Comparison of ENCODE assay signal across 1 cellular context in the genomic region with DNA sequence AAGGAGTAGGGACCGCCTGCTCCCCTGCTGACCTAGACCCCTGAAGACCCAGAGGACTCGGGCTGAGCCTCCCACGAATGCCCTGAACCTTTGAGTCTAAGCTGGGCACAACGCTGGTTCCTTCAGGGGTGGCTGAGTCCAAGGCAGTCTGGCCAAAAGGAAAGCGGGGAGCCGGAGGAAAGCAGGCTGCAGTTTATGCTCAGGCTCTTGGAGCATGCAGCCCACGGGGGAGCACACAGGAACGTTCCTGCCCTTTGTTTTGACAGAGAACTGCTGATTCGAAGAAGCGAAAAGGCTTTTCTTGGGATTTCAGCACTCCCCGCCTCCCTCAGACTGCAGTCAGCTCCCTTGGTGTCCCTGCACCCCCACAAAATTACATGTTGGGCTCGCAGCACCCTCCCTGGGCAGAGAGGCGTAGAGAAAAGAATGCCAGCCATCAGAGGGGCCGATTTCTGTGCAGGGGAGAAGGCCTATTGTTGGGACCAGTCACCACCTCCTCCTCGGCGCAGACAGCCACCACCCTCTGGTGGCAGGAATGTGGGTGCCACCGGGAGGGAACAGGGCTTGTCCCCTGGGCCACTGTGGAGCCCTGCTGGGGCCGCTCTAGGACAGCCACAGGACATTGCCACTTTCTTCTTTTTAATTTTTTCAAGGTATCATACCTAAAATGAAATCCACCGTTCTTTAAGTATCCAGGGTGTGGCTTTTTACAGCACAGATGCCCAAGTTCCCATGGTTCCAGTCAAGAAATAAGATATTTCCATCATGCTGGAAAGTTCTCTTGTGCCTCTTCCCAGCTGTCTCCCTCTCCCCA.
A peak's percentile ranks its signal among the peaks of the same experiment; 100 is the strongest.
TF ChIP-seq lines count a peak whose summit lies in the region.

No MANE protein-coding gene starts in this region.

TF ChIP-seq in HepG2, 621 proteins besides CTCF, POLR2A, EP300 and RAD21 (continued from another document and continues in another):
- TF ChIP-seq, protein P1, sequence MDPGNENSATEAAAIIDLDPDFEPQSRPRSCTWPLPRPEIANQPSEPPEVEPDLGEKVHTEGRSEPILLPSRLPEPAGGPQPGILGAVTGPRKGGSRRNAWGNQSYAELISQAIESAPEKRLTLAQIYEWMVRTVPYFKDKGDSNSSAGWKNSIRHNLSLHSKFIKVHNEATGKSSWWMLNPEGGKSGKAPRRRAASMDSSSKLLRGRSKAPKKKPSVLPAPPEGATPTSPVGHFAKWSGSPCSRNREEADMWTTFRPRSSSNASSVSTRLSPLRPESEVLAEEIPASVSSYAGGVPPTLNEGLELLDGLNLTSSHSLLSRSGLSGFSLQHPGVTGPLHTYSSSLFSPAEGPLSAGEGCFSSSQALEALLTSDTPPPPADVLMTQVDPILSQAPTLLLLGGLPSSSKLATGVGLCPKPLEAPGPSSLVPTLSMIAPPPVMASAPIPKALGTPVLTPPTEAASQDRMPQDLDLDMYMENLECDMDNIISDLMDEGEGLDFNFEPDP (CRISPR knock-in tag; conservative IDR thresholded peaks at IDR 0.05): no peak
- TF ChIP-seq NR2F6 (IDR thresholded peaks at IDR 0.05): no peak
- TF ChIP-seq NR2F6 (CRISPR knock-in tag; IDR thresholded peaks at IDR 0.05): peak; percentile 63; the same call in 1 of the 2 replicates
- 0 out of 2 replicates have a peak, but pooled peaks have one; percentile 42 for TF ChIP-seq KLF12 (CRISPR knock-in tag; IDR thresholded peaks at IDR 0.05; ENCODE audit: borderline replicate concordance)
- TF ChIP-seq TCF12 (IDR thresholded peaks at IDR 0.05): no peak
- TF ChIP-seq TCF12 (CRISPR knock-in tag; IDR thresholded peaks at IDR 0.05): no peak
- no peak for TF ChIP-seq SRF (IDR thresholded peaks at IDR 0.05; ENCODE audit: low read depth, low read length)
- TF ChIP-seq TBX2 (CRISPR knock-in tag; IDR thresholded peaks at IDR 0.05; ENCODE audit: borderline replicate concordance): peak; percentile 20
- TF ChIP-seq ZNF138 (CRISPR knock-in tag; IDR thresholded peaks at IDR 0.05; ENCODE audit: low read depth): no peak
- peak; percentile 43; the same call in 1 of the 2 replicates for TF ChIP-seq THAP11 (CRISPR knock-in tag; IDR thresholded peaks at IDR 0.05)
- TF ChIP-seq, protein P2, sequence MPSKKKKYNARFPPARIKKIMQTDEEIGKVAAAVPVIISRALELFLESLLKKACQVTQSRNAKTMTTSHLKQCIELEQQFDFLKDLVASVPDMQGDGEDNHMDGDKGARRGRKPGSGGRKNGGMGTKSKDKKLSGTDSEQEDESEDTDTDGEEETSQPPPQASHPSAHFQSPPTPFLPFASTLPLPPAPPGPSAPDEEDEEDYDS (CRISPR knock-in tag; IDR thresholded peaks at IDR 0.05): 0 out of 2 replicates have a peak, but pooled peaks have one; percentile 10
- TF ChIP-seq ZBTB7B (CRISPR knock-in tag; IDR thresholded peaks at IDR 0.05): peak; percentile 38; the same call in 1 of the 2 replicates
- peak; percentile 67 for TF ChIP-seq BORCS8-MEF2B (CRISPR knock-in tag; IDR thresholded peaks at IDR 0.05)
- no peak for TF ChIP-seq KDM6A (CRISPR knock-in tag; IDR thresholded peaks at IDR 0.05; ENCODE audit: low read depth)
- TF ChIP-seq HNF1B (CRISPR knock-in tag; IDR thresholded peaks at IDR 0.05): peak; percentile 62; the same call in 1 of the 2 replicates
- TF ChIP-seq ATF3 (CRISPR knock-in tag; IDR thresholded peaks at IDR 0.05): 0 out of 2 replicates have a peak, but pooled peaks have one; percentile 38
- TF ChIP-seq BCL6 (CRISPR knock-in tag; IDR thresholded peaks at IDR 0.05): 0 out of 2 replicates have a peak, but pooled peaks have one; percentile 22
- TF ChIP-seq ARNT (IDR thresholded peaks at IDR 0.05): no peak
- peak; percentile 13; the same call in 1 of the 2 replicates for TF ChIP-seq CEBPG (CRISPR knock-in tag; IDR thresholded peaks at IDR 0.05)
- TF ChIP-seq, protein P3, sequence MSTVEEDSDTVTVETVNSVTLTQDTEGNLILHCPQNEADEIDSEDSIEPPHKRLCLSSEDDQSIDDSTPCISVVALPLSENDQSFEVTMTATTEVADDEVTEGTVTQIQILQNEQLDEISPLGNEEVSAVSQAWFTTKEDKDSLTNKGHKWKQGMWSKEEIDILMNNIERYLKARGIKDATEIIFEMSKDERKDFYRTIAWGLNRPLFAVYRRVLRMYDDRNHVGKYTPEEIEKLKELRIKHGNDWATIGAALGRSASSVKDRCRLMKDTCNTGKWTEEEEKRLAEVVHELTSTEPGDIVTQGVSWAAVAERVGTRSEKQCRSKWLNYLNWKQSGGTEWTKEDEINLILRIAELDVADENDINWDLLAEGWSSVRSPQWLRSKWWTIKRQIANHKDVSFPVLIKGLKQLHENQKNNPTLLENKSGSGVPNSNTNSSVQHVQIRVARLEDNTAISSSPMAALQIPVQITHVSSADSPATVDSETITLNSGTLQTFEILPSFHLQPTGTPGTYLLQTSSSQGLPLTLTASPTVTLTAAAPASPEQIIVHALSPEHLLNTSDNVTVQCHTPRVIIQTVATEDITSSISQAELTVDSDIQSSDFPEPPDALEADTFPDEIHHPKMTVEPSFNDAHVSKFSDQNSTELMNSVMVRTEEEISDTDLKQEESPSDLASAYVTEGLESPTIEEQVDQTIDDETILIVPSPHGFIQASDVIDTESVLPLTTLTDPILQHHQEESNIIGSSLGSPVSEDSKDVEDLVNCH (CRISPR knock-in tag; IDR thresholded peaks at IDR 0.05): no peak
- peak; percentile 87 for TF ChIP-seq KDM2A (CRISPR knock-in tag; IDR thresholded peaks at IDR 0.05; ENCODE audit: borderline replicate concordance, low read depth)
- TF ChIP-seq, protein P4, sequence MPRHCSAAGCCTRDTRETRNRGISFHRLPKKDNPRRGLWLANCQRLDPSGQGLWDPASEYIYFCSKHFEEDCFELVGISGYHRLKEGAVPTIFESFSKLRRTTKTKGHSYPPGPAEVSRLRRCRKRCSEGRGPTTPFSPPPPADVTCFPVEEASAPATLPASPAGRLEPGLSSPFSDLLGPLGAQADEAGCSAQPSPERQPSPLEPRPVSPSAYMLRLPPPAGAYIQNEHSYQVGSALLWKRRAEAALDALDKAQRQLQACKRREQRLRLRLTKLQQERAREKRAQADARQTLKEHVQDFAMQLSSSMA (CRISPR knock-in tag; IDR thresholded peaks at IDR 0.05): 0 out of 2 replicates have a peak, but pooled peaks have one; percentile 50
- 0 out of 2 replicates have a peak, but pooled peaks have one; percentile 40 for TF ChIP-seq ZNF3 (CRISPR knock-in tag; IDR thresholded peaks at IDR 0.05)
- no peak for TF ChIP-seq ZNF296 (CRISPR knock-in tag; conservative IDR thresholded peaks at IDR 0.05)
- TF ChIP-seq ZNF776 (CRISPR knock-in tag; IDR thresholded peaks at IDR 0.05): no peak
- TF ChIP-seq PITX1 (CRISPR knock-in tag; IDR thresholded peaks at IDR 0.05): 0 out of 2 replicates have a peak, but pooled peaks have one; percentile 22
- TF ChIP-seq THYN1 (CRISPR knock-in tag; IDR thresholded peaks at IDR 0.05; ENCODE audit: borderline replicate concordance, low read depth): 0 out of 2 replicates have a peak, but pooled peaks have one; percentile 42
- TF ChIP-seq TFAP4 (IDR thresholded peaks at IDR 0.05; ENCODE audit: borderline replicate concordance, low read depth): peak; percentile 30; the same call in 1 of the 2 replicates
- TF ChIP-seq CREM (IDR thresholded peaks at IDR 0.05): no peak
- TF ChIP-seq CREM (CRISPR knock-in tag; IDR thresholded peaks at IDR 0.05): no peak
- TF ChIP-seq KMT2A (CRISPR knock-in tag; IDR thresholded peaks at IDR 0.05): peak; percentile 27; the same call in 1 of the 2 replicates
- 0 out of 2 replicates have a peak, but pooled peaks have one; percentile 57 for TF ChIP-seq KDM3A (CRISPR knock-in tag; IDR thresholded peaks at IDR 0.05; ENCODE audit: low read depth)
- TF ChIP-seq RBM39 (IDR thresholded peaks at IDR 0.05; ENCODE audit: low read depth, low read length, poor library complexity, severe bottlenecking): peak; percentile 41
- TF ChIP-seq ISX (CRISPR knock-in tag; conservative IDR thresholded peaks at IDR 0.05): no peak
- no peak for TF ChIP-seq U2AF1 (optimal IDR thresholded peaks at IDR 0.05; ENCODE audit: low read depth, low read length)
- TF ChIP-seq ZNF264 (CRISPR knock-in tag; IDR thresholded peaks at IDR 0.05): 0 out of 2 replicates have a peak, but pooled peaks have one; percentile 23
- TF ChIP-seq HMGXB4 (CRISPR knock-in tag; IDR thresholded peaks at IDR 0.05; ENCODE audit: borderline replicate concordance in 1 of 2, low read depth in 1 of 2): peak; percentile 79 to 93
- no peak for TF ChIP-seq SNAPC2 (CRISPR knock-in tag; IDR thresholded peaks at IDR 0.05)
- no peak for TF ChIP-seq ZNF333 (CRISPR knock-in tag; IDR thresholded peaks at IDR 0.05; ENCODE audit: borderline replicate concordance)
- no peak for TF ChIP-seq ZNF530 (CRISPR knock-in tag; IDR thresholded peaks at IDR 0.05; ENCODE audit: low read depth)
- 0 out of 2 replicates have a peak, but pooled peaks have one; percentile 22 for TF ChIP-seq ZNF878 (CRISPR knock-in tag; IDR thresholded peaks at IDR 0.05)
- peak; percentile 37; the same call in 1 of the 2 replicates for TF ChIP-seq GABPB1 (CRISPR knock-in tag; IDR thresholded peaks at IDR 0.05)
- peak; percentile 65 for TF ChIP-seq ZNF687 (CRISPR knock-in tag; IDR thresholded peaks at IDR 0.05)
- no peak for TF ChIP-seq ZNF160 (CRISPR knock-in tag; IDR thresholded peaks at IDR 0.05)
- peak; percentile 73 for TF ChIP-seq IRF2 (CRISPR knock-in tag; IDR thresholded peaks at IDR 0.05)
- no peak for TF ChIP-seq ZNF737 (CRISPR knock-in tag; IDR thresholded peaks at IDR 0.05; ENCODE audit: borderline replicate concordance)
- TF ChIP-seq ZNF749 (CRISPR knock-in tag; IDR thresholded peaks at IDR 0.05; ENCODE audit: borderline replicate concordance): no peak
- TF ChIP-seq ZNF775 (CRISPR knock-in tag; IDR thresholded peaks at IDR 0.05; ENCODE audit: borderline replicate concordance): no peak
- TF ChIP-seq ZNF580 (CRISPR knock-in tag; IDR thresholded peaks at IDR 0.05; ENCODE audit: borderline replicate concordance, low read depth): peak; percentile 63; the same call in 1 of the 2 replicates
- no peak for TF ChIP-seq ZNF136 (CRISPR knock-in tag; IDR thresholded peaks at IDR 0.05; ENCODE audit: low read depth)
- no peak for TF ChIP-seq ZNF747 (CRISPR knock-in tag; IDR thresholded peaks at IDR 0.05; ENCODE audit: borderline replicate concordance)
- TF ChIP-seq ZNF605 (CRISPR knock-in tag; IDR thresholded peaks at IDR 0.05): 0 out of 2 replicates have a peak, but pooled peaks have one; percentile 37
- no peak for TF ChIP-seq KLF6 (CRISPR knock-in tag; IDR thresholded peaks at IDR 0.05)
